Comparison of ENCODE assay signal across 17 cellular contexts in genomic region chrX:135403374-135403773, GRCh38. TPM values are rescaled to one million over a fixed set of nuclear protein-coding genes. Genes with fewer than 3 reads are reported as not detected.
DNase-seq lines count a peak whose midpoint lies in the region; ATAC-seq, FAIRE-seq and TF ChIP-seq lines count a peak whose summit lies in the region.
"Had no signal": no experiment of that assay in that cellular context is flagged by ENCODE, and none has a peak within 500 bp of the region (broad histone marks: within the 10 kb centered on the region; RNA-seq: fewer than 3 reads in every experiment).

No MANE protein-coding gene starts in this region.

- no peaks in the 10 kb centered on the region for H3K36me3 ChIP-seq in naive thymus-derived CD4-positive, alpha-beta T cell (ENCODE audit: control insufficient read depth in 2 of 3, insufficient read depth in 3 of 3, low read length in 3 of 3)

- H3K9me3 Mint-ChIP-seq in activated T-cell treated with anti-CD3 and anti-CD28 coated beads, Interleukin-2, amount 50 U/mL, for 72 hours, result no peaks in the 10 kb centered on the region
- H3K9me3 Mint-ChIP-seq in activated T-cell treated with anti-CD3 and anti-CD28 coated beads, Interleukin-2, amount 50 U/mL, for 24 hours, result no peaks in the 10 kb centered on the region
- no peaks in the 10 kb centered on the region for H3K9me3 Mint-ChIP-seq in activated T-helper 2 cell treated with anti-CD3 and anti-CD28 coated beads, Interferon-gamma antibody, Interleukin-2, Interleukin-4, amounts not matched to agents 10 μg/mL and 5 μg/mL and 100 μg/mL, durations not matched to agents 14 hours and 24 hours and 36 hours
- H3K9me3 Mint-ChIP-seq in naive thymus-derived CD4-positive, alpha-beta T cell, result peaks cover 0 to 3% (median 0%) of the 10 kb centered on the region in 11 donors
- peaks cover 7% of the 10 kb centered on the region for H3K9me3 Mint-ChIP-seq in chondrocyte (ENCODE audit: low read depth)

- ATAC-seq in activated T-cell treated with anti-CD3 and anti-CD28 coated beads, Interleukin-2, amount 50 U/mL, for 72 hours (replicated peaks in 1 of 2), result peak in 1 of 2 donors; percentile 54
- ATAC-seq in naive thymus-derived CD4-positive, alpha-beta T cell, result no peak
- ATAC-seq in HG02678 (IDR thresholded peaks at IDR 0.05; ENCODE audit: unreplicated experiment), result no peak
- ATAC-seq: Panc1, Right ventricle myocardium inferior had no signal

- H3K4me3 Mint-ChIP-seq in activated T-cell treated with anti-CD3 and anti-CD28 coated beads, Interleukin-2, amount 50 U/mL, for 72 hours, result peak overlapping the region in 1 of 2 donors; percentile 53
- H3K4me3 Mint-ChIP-seq in activated T-cell treated with anti-CD3 and anti-CD28 coated beads, Interleukin-2, amount 50 U/mL, for 24 hours, result no peak overlapping the region
- H3K4me3 Mint-ChIP-seq in activated T-helper 2 cell treated with anti-CD3 and anti-CD28 coated beads, Interferon-gamma antibody, Interleukin-2, Interleukin-4, amounts not matched to agents 10 μg/mL and 5 μg/mL and 100 μg/mL, durations not matched to agents 14 hours and 24 hours and 36 hours (ENCODE audit: low read depth), result peak overlapping the region; percentile 41
- peak overlapping the region in 9 of 10 donors; percentile 14 to 68 (median 48) for H3K4me3 Mint-ChIP-seq in naive thymus-derived CD4-positive, alpha-beta T cell
- H3K4me3 Mint-ChIP-seq in chondrocyte (ENCODE audit: unreplicated experiment), result no peak overlapping the region

- POLR2A ChIA-PET in naive thymus-derived CD4-positive, alpha-beta T cell (lab: Charles Lee), result no interaction called here

- no peaks in the 10 kb centered on the region for H3K27me3 ChIP-seq in naive thymus-derived CD4-positive, alpha-beta T cell (ENCODE audit: control insufficient read depth in 2 of 2, insufficient read depth in 2 of 2, low read length in 2 of 2)

- no peaks in the 10 kb centered on the region for H3K9me3 ChIP-seq in naive thymus-derived CD4-positive, alpha-beta T cell (ENCODE audit: control insufficient read depth in 2 of 3, low read length in 3 of 3)

- no peak overlapping the region for H3K27ac ChIP-seq in naive thymus-derived CD4-positive, alpha-beta T cell (ENCODE audit: low read depth, low read length)

- intact Hi-C loops in activated T-helper 2 cell treated with anti-CD3 and anti-CD28 coated beads, Interferon-gamma antibody, Interleukin-2, Interleukin-4, amounts not matched to agents 10 μg/mL and 5 μg/mL and 100 μg/mL, durations not matched to agents 14 hours and 24 hours and 36 hours (cut with micrococcal nuclease), result no loop called here
- intact Hi-C loops in naive thymus-derived CD4-positive, alpha-beta T cell (cut with micrococcal nuclease), result loop anchor here in 1 of 2 donors (1.0 kb wide), 1 partner anchor 19 kb away; no protein-coding TSS in a partner anchor

- H3K27me3 Mint-ChIP-seq in activated T-cell treated with anti-CD3 and anti-CD28 coated beads, Interleukin-2, amount 50 U/mL, for 72 hours (ENCODE audit: low read depth), result peaks cover 23% of the 10 kb centered on the region
- peaks cover 26% of the 10 kb centered on the region for H3K27me3 Mint-ChIP-seq in activated T-cell treated with anti-CD3 and anti-CD28 coated beads, Interleukin-2, amount 50 U/mL, for 24 hours
- H3K27me3 Mint-ChIP-seq in activated T-helper 2 cell treated with anti-CD3 and anti-CD28 coated beads, Interferon-gamma antibody, Interleukin-2, Interleukin-4, amounts not matched to agents 10 μg/mL and 5 μg/mL and 100 μg/mL, durations not matched to agents 14 hours and 24 hours and 36 hours (ENCODE audit: low read depth), result peaks cover 7% of the 10 kb centered on the region
- H3K27me3 Mint-ChIP-seq in naive thymus-derived CD4-positive, alpha-beta T cell, result peaks cover 0 to 5% (median 0%) of the 10 kb centered on the region in 5 donors
- H3K27me3 Mint-ChIP-seq in chondrocyte (ENCODE audit: low read depth), result peaks cover 8% of the 10 kb centered on the region

- peak overlapping the region; percentile 48 for H3K27ac Mint-ChIP-seq in activated T-cell treated with anti-CD3 and anti-CD28 coated beads, Interleukin-2, amount 50 U/mL, for 72 hours
- no peak overlapping the region for H3K27ac Mint-ChIP-seq in activated T-cell treated with anti-CD3 and anti-CD28 coated beads, Interleukin-2, amount 50 U/mL, for 24 hours
- no peak overlapping the region for H3K27ac Mint-ChIP-seq in activated T-helper 2 cell treated with anti-CD3 and anti-CD28 coated beads, Interferon-gamma antibody, Interleukin-2, Interleukin-4, amounts not matched to agents 10 μg/mL and 5 μg/mL and 100 μg/mL, durations not matched to agents 14 hours and 24 hours and 36 hours
- peak overlapping the region in 7 of 9 donors; percentile 14 to 90 (median 53) for H3K27ac Mint-ChIP-seq in naive thymus-derived CD4-positive, alpha-beta T cell
- no peak overlapping the region for H3K27ac Mint-ChIP-seq in chondrocyte (ENCODE audit: unreplicated experiment)

- H3K4me1 ChIP-seq in naive thymus-derived CD4-positive, alpha-beta T cell (ENCODE audit: control insufficient read depth in 2 of 2, insufficient read depth in 2 of 2, low read length in 2 of 2), result peaks cover 3 to 29% of the 10 kb centered on the region in 2 donors

- H3K4me3 ChIP-seq in Jurkat, Clone E6-1 (ENCODE audit: low read length), result no peak overlapping the region
- H3K4me3 ChIP-seq in naive thymus-derived CD4-positive, alpha-beta T cell (ENCODE audit: low read length), result no peak overlapping the region

- no peak for DNase-seq in activated T-cell treated with anti-CD3 and anti-CD28 coated beads, Interleukin-2, amount 50 U/mL, for 72 hours
- no peak for DNase-seq in activated T-cell treated with anti-CD3 and anti-CD28 coated beads, Interleukin-2, amount 50 U/mL, for 24 hours
- DNase-seq in Jurkat, Clone E6-1 (ENCODE audit: low read depth, low spot score), result peak; percentile 1
- no peak for DNase-seq in activated T-helper 2 cell treated with anti-CD3 and anti-CD28 coated beads, Interferon-gamma antibody, Interleukin-2, Interleukin-4, amounts not matched to agents 10 μg/mL and 5 μg/mL and 100 μg/mL, durations not matched to agents 14 hours and 24 hours and 36 hours (ENCODE audit: low spot score)
- DNase-seq in naive thymus-derived CD4-positive, alpha-beta T cell, result peak in 2 of 9 donors; percentile 12 to 13
- DNase-seq in urothelium cell line (ENCODE audit: low spot score) (no peak), chondrocyte (ENCODE audit: low spot score) (no peak)
- DNase-seq: AML-193, EL, KG1, NCI-H1048, NCI-H1694, NCI-H2171, NCI-H510A had no signal

- peaks cover 12% of the 10 kb centered on the region for H3K4me1 Mint-ChIP-seq in activated T-cell treated with anti-CD3 and anti-CD28 coated beads, Interleukin-2, amount 50 U/mL, for 72 hours (ENCODE audit: low read depth)
- H3K4me1 Mint-ChIP-seq in activated T-cell treated with anti-CD3 and anti-CD28 coated beads, Interleukin-2, amount 50 U/mL, for 24 hours (ENCODE audit: low read depth), result peaks cover 26% of the 10 kb centered on the region
- peaks cover 12% of the 10 kb centered on the region for H3K4me1 Mint-ChIP-seq in activated T-helper 2 cell treated with anti-CD3 and anti-CD28 coated beads, Interferon-gamma antibody, Interleukin-2, Interleukin-4, amounts not matched to agents 10 μg/mL and 5 μg/mL and 100 μg/mL, durations not matched to agents 14 hours and 24 hours and 36 hours (ENCODE audit: low read depth)
- H3K4me1 Mint-ChIP-seq in naive thymus-derived CD4-positive, alpha-beta T cell, result peaks cover 8 to 39% (median 29%) of the 10 kb centered on the region in 7 donors
- no peaks in the 10 kb centered on the region for H3K4me1 Mint-ChIP-seq in chondrocyte (ENCODE audit: low read depth)

- no peak for TF ChIP-seq CTCF in chondrocyte (IDR thresholded peaks at IDR 0.05)

- no peaks in the 10 kb centered on the region for H3K36me3 Mint-ChIP-seq in activated T-cell treated with anti-CD3 and anti-CD28 coated beads, Interleukin-2, amount 50 U/mL, for 72 hours (ENCODE audit: insufficient read depth in 2 of 2)
- H3K36me3 Mint-ChIP-seq in activated T-cell treated with anti-CD3 and anti-CD28 coated beads, Interleukin-2, amount 50 U/mL, for 24 hours (ENCODE audit: low read depth), result no peaks in the 10 kb centered on the region
- H3K36me3 Mint-ChIP-seq in activated T-helper 2 cell treated with anti-CD3 and anti-CD28 coated beads, Interferon-gamma antibody, Interleukin-2, Interleukin-4, amounts not matched to agents 10 μg/mL and 5 μg/mL and 100 μg/mL, durations not matched to agents 14 hours and 24 hours and 36 hours (ENCODE audit: low read depth), result no peaks in the 10 kb centered on the region
- H3K36me3 Mint-ChIP-seq in naive thymus-derived CD4-positive, alpha-beta T cell, result peaks cover 0 to 2% (median 0%) of the 10 kb centered on the region in 5 donors
- no peaks in the 10 kb centered on the region for H3K36me3 Mint-ChIP-seq in chondrocyte (ENCODE audit: low read depth)

- FAIRE-seq in urothelium cell line (lab: Jason Lieb, UNC), result no peak

- CTCF ChIA-PET in naive thymus-derived CD4-positive, alpha-beta T cell (lab: Charles Lee), result no interaction called here

RNA-seq across cellular contexts. Expression of gene SMIM10L2A, which starts 18.4 kb away (rescaled TPM):
- under 1 TPM; 0.24 to 0.44 TPM for total RNA-seq in activated T-cell treated with anti-CD3 and anti-CD28 coated beads, Interleukin-2, amount 50 U/mL, for 72 hours
- polyA plus RNA-seq in Jurkat, Clone E6-1 (2012; ENCODE audit: insufficient read depth, insufficient read length), result 0.69 TPM
- 0.16 and 0.21 TPM in 2 replicates for total RNA-seq in activated T-helper 2 cell treated with anti-CD3 and anti-CD28 coated beads, Interferon-gamma antibody, Interleukin-2, Interleukin-4, amounts not matched to agents 10 μg/mL and 5 μg/mL and 100 μg/mL, durations not matched to agents 14 hours and 24 hours and 36 hours
- total RNA-seq in naive thymus-derived CD4-positive, alpha-beta T cell, result 1 to 10 TPM in 4 of 5 experiments, under 1 TPM in 1; 0.78 to 5.0 (median 1.4) TPM
- under 1 TPM; 0.19 to 0.49 TPM for polyA plus RNA-seq in naive thymus-derived CD4-positive, alpha-beta T cell
- total RNA-seq in chondrocyte, result 0.27 to 0.62 TPM (median 0.40 TPM) in 3 replicates

RNA-seq across cellular contexts. Expression of gene ZNF449, which starts 58.8 kb away (rescaled TPM):
- 1 to 10 TPM; 1.9 to 2.2 TPM for total RNA-seq in activated T-cell treated with anti-CD3 and anti-CD28 coated beads, Interleukin-2, amount 50 U/mL, for 72 hours
- 4.1 TPM for polyA plus RNA-seq in Jurkat, Clone E6-1 (2012; ENCODE audit: insufficient read depth, insufficient read length)
- 0.62 and 1.0 TPM in 2 replicates for total RNA-seq in activated T-helper 2 cell treated with anti-CD3 and anti-CD28 coated beads, Interferon-gamma antibody, Interleukin-2, Interleukin-4, amounts not matched to agents 10 μg/mL and 5 μg/mL and 100 μg/mL, durations not matched to agents 14 hours and 24 hours and 36 hours
- total RNA-seq in naive thymus-derived CD4-positive, alpha-beta T cell, result 1 to 10 TPM; 2.4 to 8.7 (median 4.7) TPM
- polyA plus RNA-seq in naive thymus-derived CD4-positive, alpha-beta T cell, result 1 to 10 TPM; 1.1 to 2.2 TPM
- 10.6 to 14.8 TPM (median 13.7 TPM) in 3 replicates for total RNA-seq in chondrocyte

RNA-seq across cellular contexts. Expression of gene ZNF75D, which starts 59.5 kb away (rescaled TPM):
- total RNA-seq in activated T-cell treated with anti-CD3 and anti-CD28 coated beads, Interleukin-2, amount 50 U/mL, for 72 hours, result 1 to 10 TPM; 5.8 to 5.9 TPM
- polyA plus RNA-seq in Jurkat, Clone E6-1 (2012; ENCODE audit: insufficient read depth, insufficient read length), result 2.0 TPM
- total RNA-seq in activated T-helper 2 cell treated with anti-CD3 and anti-CD28 coated beads, Interferon-gamma antibody, Interleukin-2, Interleukin-4, amounts not matched to agents 10 μg/mL and 5 μg/mL and 100 μg/mL, durations not matched to agents 14 hours and 24 hours and 36 hours, result 4.0 and 4.8 TPM in 2 replicates
- 10 to 100 TPM in 3 of 5 experiments, 1 to 10 TPM in 2; 9.7 to 19.7 (median 18.1) TPM for total RNA-seq in naive thymus-derived CD4-positive, alpha-beta T cell
- polyA plus RNA-seq in naive thymus-derived CD4-positive, alpha-beta T cell, result 10 to 100 TPM in 1 of 2 donors, 1 to 10 TPM in 1; 7.3 to 11.4 TPM
- 5.9 to 7.4 TPM (median 5.9 TPM) in 3 replicates for total RNA-seq in chondrocyte

Comparison
In these comparisons a context has a peak if more than half of its experiments do, and no peak if none do; other contexts are left out.
1. H3K27ac Mint-ChIP-seq: peak in activated T-cell treated with anti-CD3 and anti-CD28 coated beads, Interleukin-2, amount 50 U/mL, for 72 hours (single experiment) and naive thymus-derived CD4-positive, alpha-beta T cell (7 of 9); none in activated T-cell treated with anti-CD3 and anti-CD28 coated beads, Interleukin-2, amount 50 U/mL, for 24 hours (single experiment), activated T-helper 2 cell treated with anti-CD3 and anti-CD28 coated beads, Interferon-gamma antibody, Interleukin-2, Interleukin-4, amounts not matched to agents 10 μg/mL and 5 μg/mL and 100 μg/mL, durations not matched to agents 14 hours and 24 hours and 36 hours (single experiment) and chondrocyte (single experiment).
2. H3K4me3 Mint-ChIP-seq: peak in activated T-helper 2 cell treated with anti-CD3 and anti-CD28 coated beads, Interferon-gamma antibody, Interleukin-2, Interleukin-4, amounts not matched to agents 10 μg/mL and 5 μg/mL and 100 μg/mL, durations not matched to agents 14 hours and 24 hours and 36 hours (single experiment) and naive thymus-derived CD4-positive, alpha-beta T cell (9 of 10); none in activated T-cell treated with anti-CD3 and anti-CD28 coated beads, Interleukin-2, amount 50 U/mL, for 24 hours (single experiment) and chondrocyte (single experiment).